In the genomic region with DNA sequence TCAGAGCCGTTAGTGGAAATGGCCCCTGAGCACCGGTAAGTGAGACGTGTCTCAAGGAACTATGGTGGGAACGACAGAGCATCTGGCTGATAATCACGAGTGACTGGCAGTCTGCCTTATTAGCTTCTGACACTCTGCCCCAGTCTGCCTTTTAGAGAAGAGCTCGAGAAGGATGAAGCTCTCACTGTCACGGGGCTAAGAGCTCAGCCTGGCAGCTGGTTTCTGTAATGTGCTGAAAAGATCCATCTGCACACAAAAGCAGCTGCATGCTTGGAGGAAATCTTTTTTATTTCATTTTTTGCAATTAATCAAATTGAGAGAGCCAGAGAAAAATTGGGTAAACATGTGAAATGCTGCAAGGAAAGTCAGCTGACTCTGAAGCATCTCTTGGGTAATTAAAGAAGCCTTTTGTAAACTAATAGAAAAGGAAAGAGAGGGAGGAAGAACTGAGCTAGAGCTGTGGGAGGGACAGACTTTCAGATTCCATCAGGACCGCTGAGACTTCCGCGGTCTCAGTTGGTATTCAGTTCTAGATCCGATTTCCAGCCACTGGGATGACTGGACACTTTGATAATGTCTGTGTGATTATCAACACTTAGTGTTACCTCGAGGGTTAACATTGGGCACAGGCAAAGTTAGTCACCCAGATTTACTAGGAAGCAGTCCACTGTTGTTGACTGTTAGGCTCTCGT, we compare ENCODE assay signal across 8 cellular contexts.
DNase-seq lines count a peak whose midpoint lies in the region; ATAC-seq lines count a peak whose summit lies in the region.

No MANE protein-coding gene starts in this region.

- peak overlapping the region; percentile 88 for H3K27ac Mint-ChIP-seq in activated naive CD8-positive, alpha-beta T cell
- peak overlapping the region; percentile 78 for H3K27ac Mint-ChIP-seq in stimulated activated naive CD8-positive, alpha-beta T cell treated with anti-CD3 and anti-CD28 coated beads, Interleukin-15, Interleukin-2, amounts not matched to agents 100 ng/mL and 50 ng/mL, for 24 hours

- DNase-seq in GF-D8 (lab: John Stamatoyannopoulos, UW) (peak; percentile 87), islet precursor cell (peak; percentile 43), NCI-H187 (lab: John Stamatoyannopoulos, UW) (no peak), NCI-H1048 (lab: John Stamatoyannopoulos, UW) (no peak)

- peaks cover 29% of the 10 kb centered on the region for H3K36me3 Mint-ChIP-seq in activated naive CD8-positive, alpha-beta T cell
- peaks cover 69% of the 10 kb centered on the region for H3K36me3 Mint-ChIP-seq in stimulated activated naive CD8-positive, alpha-beta T cell treated with anti-CD3 and anti-CD28 coated beads, Interleukin-15, Interleukin-2, amounts not matched to agents 100 ng/mL and 50 ng/mL, for 24 hours (ENCODE audit: low read depth)

- ATAC-seq in GM21423 (IDR thresholded peaks at IDR 0.05; ENCODE audit: unreplicated experiment) = peak; percentile 63

- peak overlapping the region; percentile 39 for H3K27ac ChIP-seq in KOPT-K1 (ENCODE audit: low read depth, low read length, poor library complexity, severe bottlenecking)

- H3K9me3 Mint-ChIP-seq in activated naive CD8-positive, alpha-beta T cell (ENCODE audit: low read depth) = peaks cover 10% of the 10 kb centered on the region
- H3K9me3 Mint-ChIP-seq in stimulated activated naive CD8-positive, alpha-beta T cell treated with anti-CD3 and anti-CD28 coated beads, Interleukin-15, Interleukin-2, amounts not matched to agents 100 ng/mL and 50 ng/mL, for 24 hours = peaks cover 4% of the 10 kb centered on the region

- H3K27me3 Mint-ChIP-seq in activated naive CD8-positive, alpha-beta T cell = no peaks in the 10 kb centered on the region
- no peaks in the 10 kb centered on the region for H3K27me3 Mint-ChIP-seq in stimulated activated naive CD8-positive, alpha-beta T cell treated with anti-CD3 and anti-CD28 coated beads, Interleukin-15, Interleukin-2, amounts not matched to agents 100 ng/mL and 50 ng/mL, for 24 hours

- H3K9me3 ChIP-seq in KOPT-K1 (ENCODE audit: insufficient read depth, low read length, poor library complexity, severe bottlenecking) = no peaks in the 10 kb centered on the region

- peaks cover 93% of the 10 kb centered on the region for H3K4me1 Mint-ChIP-seq in activated naive CD8-positive, alpha-beta T cell (ENCODE audit: low read depth)
- peaks cover 93% of the 10 kb centered on the region for H3K4me1 Mint-ChIP-seq in stimulated activated naive CD8-positive, alpha-beta T cell treated with anti-CD3 and anti-CD28 coated beads, Interleukin-15, Interleukin-2, amounts not matched to agents 100 ng/mL and 50 ng/mL, for 24 hours (ENCODE audit: low read depth)

- H3K36me3 ChIP-seq in KOPT-K1 (ENCODE audit: insufficient read depth, low read length) = no peaks in the 10 kb centered on the region

- H3K4me3 Mint-ChIP-seq in activated naive CD8-positive, alpha-beta T cell = peak overlapping the region; percentile 50
- peak overlapping the region; percentile 46 for H3K4me3 Mint-ChIP-seq in stimulated activated naive CD8-positive, alpha-beta T cell treated with anti-CD3 and anti-CD28 coated beads, Interleukin-15, Interleukin-2, amounts not matched to agents 100 ng/mL and 50 ng/mL, for 24 hours

Comparison
In these comparisons a context has a peak if more than half of its experiments do, and no peak if none do; other contexts are left out.
1. DNase-seq: peak in GF-D8 (single experiment) and islet precursor cell (single experiment); none in NCI-H187 (0 of 2) and NCI-H1048 (single experiment).